1 cellular context compared by ENCODE assay signal in genomic region chr19:16463341-16463990, GRCh38.
TF ChIP-seq lines count a peak whose summit lies in the region.

No MANE protein-coding gene starts in this region.

TF ChIP-seq in HCT116, 20 proteins besides CTCF, POLR2A, EP300 and RAD21 (continued from another document):
- TF ChIP-seq CEBPB (IDR thresholded peaks at IDR 0.05; ENCODE audit: low read depth) (no peak), ELF1 (IDR thresholded peaks at IDR 0.05; ENCODE audit: borderline replicate concordance, low read depth) (no peak), ZFX (IDR thresholded peaks at IDR 0.05) (no peak), SRF (IDR thresholded peaks at IDR 0.05; ENCODE audit: low read depth) (no peak), POLR2AphosphoS5 (IDR thresholded peaks at IDR 0.05; ENCODE audit: low read depth, low read length) (no peak), MAX (IDR thresholded peaks at IDR 0.05) (no peak), JUND (IDR thresholded peaks at IDR 0.05) (no peak), EGR1 (IDR thresholded peaks at IDR 0.05; ENCODE audit: low read depth) (no peak), TCF7L2 (IDR thresholded peaks at IDR 0.05; ENCODE audit: borderline replicate concordance, extremely low read depth, insufficient read depth, insufficient read length) (no peak), ATF3 (IDR thresholded peaks at IDR 0.05) (no peak), YY1 (IDR thresholded peaks at IDR 0.05; ENCODE audit: extremely low read depth, insufficient replicate concordance, low read depth, low read length) (no peak), ZBTB33 (IDR thresholded peaks at IDR 0.05; ENCODE audit: extremely low read depth, insufficient replicate concordance, low read length) (no peak), ZNF274 (IDR thresholded peaks at IDR 0.05; ENCODE audit: low read depth, low read length) (no peak), FOSL1 (IDR thresholded peaks at IDR 0.05; ENCODE audit: low read depth) (no peak)
